In the genomic region with DNA sequence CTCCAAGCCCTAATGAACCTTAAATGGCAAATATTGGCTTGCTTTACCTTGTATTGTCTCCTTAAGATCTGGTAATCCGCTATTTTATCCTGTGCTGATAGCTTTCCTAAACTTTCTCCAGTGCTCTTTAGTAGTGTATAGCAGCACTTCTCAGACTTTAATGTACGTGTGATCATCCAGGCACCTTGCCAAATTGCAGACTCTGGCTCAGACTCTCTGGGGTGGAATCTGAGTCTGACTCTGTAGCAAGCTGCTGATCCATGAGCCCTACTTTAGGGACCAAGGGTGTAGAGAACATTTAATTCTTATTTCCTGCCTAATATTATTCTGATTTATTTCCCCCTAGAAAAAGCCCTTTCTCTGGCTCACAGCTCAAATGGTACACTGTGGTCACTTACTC, we compare ENCODE assay signal across 16 cellular contexts.
DNase-seq lines count a peak whose midpoint lies in the region; ATAC-seq and TF ChIP-seq lines count a peak whose summit lies in the region.
"Had no signal": no experiment of that assay in that cellular context is flagged by ENCODE, and none has a peak within 500 bp of the region (broad histone marks: within the 10 kb centered on the region; RNA-seq: fewer than 3 reads in every experiment).

No MANE protein-coding gene starts in this region.

- DNase-seq in DMS 273 (lab: John Stamatoyannopoulos, UW; ENCODE audit: unreplicated experiment) (peak; percentile 59), DMS 273 treated with DMSO at 0.1 percent for 48 hours (lab: John Stamatoyannopoulos, UW) (no peak), T1000 (lab: John Stamatoyannopoulos, UW) (peak; percentile 2), fibroblast of mammary gland (ENCODE audit: low read depth) (peak; percentile 65), stromal cell of bone marrow (ENCODE audit: low read depth) (peak; percentile 33), A172 (ENCODE audit: low spot score) (no peak), NCI-H2196 treated with DMSO at 0.1 percent for 48 hours (lab: John Stamatoyannopoulos, UW; ENCODE audit: unreplicated experiment) (no peak)
- DNase-seq: activated CD4-positive, alpha-beta T cell treated with anti-CD3 and anti-CD28 coated beads for 36 hours; activated naive CD8-positive, alpha-beta T cell treated with anti-CD3 and anti-CD28 coated beads for 36 hours; CD4-positive, CD25-positive, alpha-beta regulatory T cell; KG1; kidney glomerular epithelial cell; RPMI8226 had no signal

- no peaks in the 10 kb centered on the region for H3K9me3 Mint-ChIP-seq in stimulated activated memory B cell treated with anti-CD40 and anti-IgM and Interleukin-4, amounts not matched to agents 10 μg/mL and 1 μg/mL and 100 μg/mL, for 72 hours
- H3K9me3 Mint-ChIP-seq: activated naive CD8-positive, alpha-beta T cell treated with anti-CD3 and anti-CD28 coated beads for 36 hours; T-helper 1 cell treated with Interleukin-12 subunit alpha and Interleukin-12 subunit beta and Interleukin-4 antibody, amounts not matched to agents 30 μg/mL and 1 μg/mL, for 36 hours had no signal

- ATAC-seq in stimulated activated memory B cell treated with anti-CD40 and anti-IgM and Interleukin-4, amounts not matched to agents 10 μg/mL and 1 μg/mL and 100 μg/mL, for 72 hours: no peak
- ATAC-seq: activated CD4-positive, alpha-beta T cell treated with anti-CD3 and anti-CD28 coated beads for 36 hours had no signal

- H3K36me3 Mint-ChIP-seq in stimulated activated memory B cell treated with anti-CD40 and anti-IgM and Interleukin-4, amounts not matched to agents 10 μg/mL and 1 μg/mL and 100 μg/mL, for 72 hours: no peaks in the 10 kb centered on the region
- H3K36me3 Mint-ChIP-seq: activated naive CD8-positive, alpha-beta T cell treated with anti-CD3 and anti-CD28 coated beads for 36 hours; CD4-positive, CD25-positive, alpha-beta regulatory T cell had no signal

- H3K4me3 ChIP-seq in fibroblast of mammary gland (ENCODE audit: control insufficient read depth, low read depth, low read length): no peak overlapping the region
- H3K4me3 ChIP-seq: hepatocyte had no signal

- H3K27ac Mint-ChIP-seq in stimulated activated memory B cell treated with anti-CD40 and anti-IgM and Interleukin-4, amounts not matched to agents 10 μg/mL and 1 μg/mL and 100 μg/mL, for 72 hours: no peak overlapping the region
- H3K27ac Mint-ChIP-seq: activated CD4-positive, alpha-beta T cell treated with anti-CD3 and anti-CD28 coated beads for 36 hours; activated naive CD8-positive, alpha-beta T cell treated with anti-CD3 and anti-CD28 coated beads for 36 hours; CD4-positive, CD25-positive, alpha-beta regulatory T cell; T-helper 1 cell treated with Interleukin-12 subunit alpha and Interleukin-12 subunit beta and Interleukin-4 antibody, amounts not matched to agents 30 μg/mL and 1 μg/mL, for 36 hours had no signal

- H3K27me3 Mint-ChIP-seq in stimulated activated memory B cell treated with anti-CD40 and anti-IgM and Interleukin-4, amounts not matched to agents 10 μg/mL and 1 μg/mL and 100 μg/mL, for 72 hours: no peaks in the 10 kb centered on the region
- H3K27me3 Mint-ChIP-seq: activated CD4-positive, alpha-beta T cell treated with anti-CD3 and anti-CD28 coated beads for 36 hours; activated naive CD8-positive, alpha-beta T cell treated with anti-CD3 and anti-CD28 coated beads for 36 hours; CD4-positive, CD25-positive, alpha-beta regulatory T cell had no signal

- H3K4me1 Mint-ChIP-seq in stimulated activated memory B cell treated with anti-CD40 and anti-IgM and Interleukin-4, amounts not matched to agents 10 μg/mL and 1 μg/mL and 100 μg/mL, for 72 hours: no peaks in the 10 kb centered on the region
- H3K4me1 Mint-ChIP-seq: activated CD4-positive, alpha-beta T cell treated with anti-CD3 and anti-CD28 coated beads for 36 hours; activated naive CD8-positive, alpha-beta T cell treated with anti-CD3 and anti-CD28 coated beads for 36 hours; CD4-positive, CD25-positive, alpha-beta regulatory T cell had no signal

- TF ChIP-seq CTCF in fibroblast of mammary gland (conservative IDR thresholded peaks at IDR 0.05; ENCODE audit: control insufficient read depth, insufficient read depth, low read depth, low read length): no peak

- no peak overlapping the region for H3K4me3 Mint-ChIP-seq in stimulated activated memory B cell treated with anti-CD40 and anti-IgM and Interleukin-4, amounts not matched to agents 10 μg/mL and 1 μg/mL and 100 μg/mL, for 72 hours
- H3K4me3 Mint-ChIP-seq: activated CD4-positive, alpha-beta T cell treated with anti-CD3 and anti-CD28 coated beads for 36 hours; activated naive CD8-positive, alpha-beta T cell treated with anti-CD3 and anti-CD28 coated beads for 36 hours; CD4-positive, CD25-positive, alpha-beta regulatory T cell; T-helper 1 cell treated with Interleukin-12 subunit alpha and Interleukin-12 subunit beta and Interleukin-4 antibody, amounts not matched to agents 30 μg/mL and 1 μg/mL, for 36 hours had no signal

Comparison
In these comparisons a context has a peak if more than half of its experiments do, and no peak if none do; other contexts are left out.
1. DNase-seq: peak in DMS 273 (single experiment), T1000 (single experiment), fibroblast of mammary gland (single experiment) and stromal cell of bone marrow (single experiment); none in DMS 273 treated with DMSO at 0.1 percent for 48 hours (single experiment), A172 (single experiment) and NCI-H2196 treated with DMSO at 0.1 percent for 48 hours (single experiment).